In the genomic region with DNA sequence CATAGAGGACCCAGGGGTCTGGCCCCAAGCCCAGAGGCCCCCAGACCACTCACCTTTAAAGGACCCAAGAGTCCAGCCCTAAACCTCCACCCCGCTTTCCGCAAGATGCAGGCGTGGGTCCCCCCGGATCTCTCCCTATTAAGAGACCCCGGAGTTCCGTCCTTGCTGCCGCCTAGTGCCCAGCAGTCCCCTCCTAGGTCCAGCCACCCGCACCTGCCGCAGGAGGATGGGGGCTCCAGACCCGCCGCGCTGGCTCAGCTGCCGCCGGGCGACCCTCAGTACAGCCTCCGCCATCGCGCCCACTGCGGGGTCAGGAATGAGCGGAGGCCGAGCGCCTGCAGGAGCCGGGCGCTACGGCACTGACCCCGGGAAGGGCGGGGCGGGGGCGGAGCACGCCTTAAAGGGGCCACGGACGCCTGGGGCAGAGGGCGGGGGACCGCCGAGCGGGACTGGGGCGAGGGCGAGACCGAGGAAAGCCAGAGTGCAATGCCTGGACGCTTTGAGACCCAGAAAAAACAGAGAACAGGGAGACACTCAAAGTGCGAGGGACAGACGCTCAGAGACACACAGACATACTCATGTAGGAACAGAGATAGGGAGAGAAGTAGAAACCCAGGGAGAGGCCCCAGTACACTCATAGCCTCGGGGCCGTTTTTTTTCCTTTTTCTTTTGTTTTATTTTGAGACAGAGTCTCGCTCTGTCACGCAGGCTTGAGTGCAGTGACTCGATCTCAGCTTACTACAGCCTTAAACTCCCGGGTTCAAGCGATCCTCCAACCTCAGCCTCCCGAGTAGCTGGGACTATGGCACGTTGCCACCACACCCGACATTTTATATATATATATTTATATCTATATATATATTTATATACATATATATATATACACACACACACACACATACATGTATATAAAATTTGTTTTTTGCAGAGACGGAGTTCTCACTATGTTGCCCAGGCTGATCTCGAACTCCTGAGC, we compare ENCODE assay signal across 8 cellular contexts. TPM values are rescaled to one million over a fixed set of nuclear protein-coding genes. Genes with fewer than 3 reads are reported as not detected.
DNase-seq lines count a peak whose midpoint lies in the region; ATAC-seq, FAIRE-seq and TF ChIP-seq lines count a peak whose summit lies in the region.

A gene with protein sequence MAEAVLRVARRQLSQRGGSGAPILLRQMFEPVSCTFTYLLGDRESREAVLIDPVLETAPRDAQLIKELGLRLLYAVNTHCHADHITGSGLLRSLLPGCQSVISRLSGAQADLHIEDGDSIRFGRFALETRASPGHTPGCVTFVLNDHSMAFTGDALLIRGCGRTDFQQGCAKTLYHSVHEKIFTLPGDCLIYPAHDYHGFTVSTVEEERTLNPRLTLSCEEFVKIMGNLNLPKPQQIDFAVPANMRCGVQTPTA (minus strand): TSS at position 318 of the 976 bp plus-strand sequence. CDS start 24 bp downstream, at position 294.

- peak within 1 kb of the TSS; percentile 76 for H3K4me3 ChIP-seq in GM12875 (ENCODE audit: low read depth, low read length)
- peak within 1 kb of the TSS; percentile 79 to 98 (median 95) for H3K4me3 ChIP-seq in keratinocyte (ENCODE audit: control insufficient read depth in 2 of 3, extremely low read depth in 1 of 3, insufficient read depth in 2 of 3, low read depth in 1 of 3, low read length in 3 of 3)

- peak within 1 kb of the TSS; percentile 90 for H2AFZ ChIP-seq in keratinocyte (ENCODE audit: control insufficient read depth, low read length)

- peak within 1 kb of the TSS; percentile 88 for H3K9ac ChIP-seq in keratinocyte (ENCODE audit: control insufficient read depth, extremely low read depth, insufficient read depth, low read length)

- H3K27me3 ChIP-seq in keratinocyte (ENCODE audit: control insufficient read depth, extremely low read depth, insufficient read depth, low read length): no peaks in the 10 kb centered on the region

- H4K20me1 ChIP-seq in keratinocyte (ENCODE audit: control insufficient read depth, extremely low read depth, insufficient read depth, low read length): peaks cover 3% of the 10 kb centered on the region

- H3K27ac ChIP-seq in keratinocyte (ENCODE audit: control insufficient read depth, insufficient read depth, low read length): peak within 1 kb of the TSS; percentile 95

- ATAC-seq in HG02678 (IDR thresholded peaks at IDR 0.05; ENCODE audit: unreplicated experiment): peak; percentile 79

- dilution Hi-C loops in keratinocyte (cut with MboI; ENCODE audit: extremely low pct_ligation_motif_present, low sequenced_read_pairs): no loop called here

- H3K79me2 ChIP-seq in keratinocyte (ENCODE audit: control insufficient read depth, insufficient read depth, low read length): peaks cover 50% of the 10 kb centered on the region

- peaks cover 39% of the 10 kb centered on the region for H3K4me1 ChIP-seq in keratinocyte (ENCODE audit: control insufficient read depth, extremely low read depth, insufficient read depth, low read length)

- H3K4me2 ChIP-seq in keratinocyte (ENCODE audit: control insufficient read depth, extremely low read depth, insufficient read depth, low read depth, low read length): peak within 1 kb of the TSS; percentile 85

- peak; percentile 20 for FAIRE-seq in keratinocyte (lab: Jason Lieb, UNC)

- DNase-seq in NCI-H2196 treated with DMSO at 0.1 percent for 48 hours (lab: John Stamatoyannopoulos, UW; ENCODE audit: unreplicated experiment): peak; percentile 50
- peak; percentile 41 for DNase-seq in activated CD4-positive, CD25-positive, alpha-beta regulatory T cell treated with anti-CD3 and anti-CD28 coated beads, Interleukin-2, amount 50 U/mL, for 16 hours (ENCODE audit: low read depth, low spot score)
- peak; percentile 80 for DNase-seq in cerebellar cortex (ENCODE audit: low spot score)
- DNase-seq in keratinocyte (ENCODE audit: low read depth, low spot score): no peak
- DNase-seq in stimulated activated CD4-positive, alpha-beta T cell treated with anti-CD3 and anti-CD28 coated beads, Interleukin-12 subunit alpha, Interleukin-12 subunit beta, amount 100 ng/mL, for 24 hours (ENCODE audit: low read depth in 2 of 2): peak; percentile 55 to 80
- DNase-seq in amniotic stem cell (lab: John Stamatoyannopoulos, UW): no peak

- H3K9me1 ChIP-seq in keratinocyte (ENCODE audit: control insufficient read depth, extremely low read depth, insufficient read depth, low read length): no peaks in the 10 kb centered on the region

- H3K36me3 ChIP-seq in keratinocyte (ENCODE audit: control insufficient read depth in 2 of 2, extremely low read depth in 1 of 2, insufficient read depth in 2 of 2, low read length in 2 of 2): peaks cover 0 to 9% of the 10 kb centered on the region in 2 experiments

- H3K9me3 ChIP-seq in keratinocyte (ENCODE audit: control insufficient read depth, low read depth, low read length): no peaks in the 10 kb centered on the region

- TF ChIP-seq CTCF in GM12875 (IDR thresholded peaks at IDR 0.05; ENCODE audit: borderline replicate concordance, insufficient read depth, low read depth, low read length) (0 out of 2 replicates have a peak, but pooled peaks have one; percentile 2), keratinocyte (optimal IDR thresholded peaks at IDR 0.05 in 1 of 3, IDR thresholded peaks at IDR 0.05 in 1 of 3, conservative IDR thresholded peaks at IDR 0.05 in 1 of 3; ENCODE audit: extremely low read depth in 1 of 3, insufficient read depth in 2 of 3, low read length in 3 of 3) (no peak)

RNA-seq across cellular contexts. Expression of the gene that starts here (rescaled TPM):
- 234 to 301 TPM (median 245 TPM) in 3 replicates for polyA plus RNA-seq in keratinocyte
- 288 TPM for polyA plus RNA-seq in keratinocyte (2011; ENCODE audit: low read depth)
- 283 and 302 TPM in 2 replicates for polyA plus RNA-seq in keratinocyte (2011; cell fraction: cytosol; rRNA removed)
- 180 and 198 TPM in 2 replicates for polyA plus RNA-seq in keratinocyte (2011; cell fraction: nucleus; rRNA removed)
- 204 and 227 TPM in 2 replicates for polyA plus RNA-seq in keratinocyte (2012; ENCODE audit: low replicate concordance)
- polyA minus RNA-seq in keratinocyte: 256 to 402 TPM (median 313 TPM) in 3 replicates
- polyA minus RNA-seq in keratinocyte (2011; cell fraction: cytosol; rRNA and poly(A)+ RNA removed): 280 TPM
- polyA minus RNA-seq in keratinocyte (2011; cell fraction: nucleus; rRNA and poly(A)+ RNA removed): 70.7 and 74.0 TPM in 2 replicates

Comparison
In these comparisons a context has a peak if more than half of its experiments do, and no peak if none do; other contexts are left out.
1. DNase-seq: peak in NCI-H2196 treated with DMSO at 0.1 percent for 48 hours (single experiment), activated CD4-positive, CD25-positive, alpha-beta regulatory T cell treated with anti-CD3 and anti-CD28 coated beads, Interleukin-2, amount 50 U/mL, for 16 hours (single experiment), cerebellar cortex (single experiment) and stimulated activated CD4-positive, alpha-beta T cell treated with anti-CD3 and anti-CD28 coated beads, Interleukin-12 subunit alpha, Interleukin-12 subunit beta, amount 100 ng/mL, for 24 hours (2 of 2); none in keratinocyte (single experiment) and amniotic stem cell (single experiment).